In genomic region chr7:158760936-158761335, GRCh38 we compare ENCODE assay signal across 1 cellular context.
TF ChIP-seq lines count a peak whose summit lies in the region.

No MANE protein-coding gene starts in this region.

TF ChIP-seq in GM23338, 12 proteins besides CTCF, POLR2A, EP300 and RAD21 (continued from another document):
- no peak for TF ChIP-seq REST (IDR thresholded peaks at IDR 0.05; ENCODE audit: unreplicated experiment)
- no peak for TF ChIP-seq ZNF462 (CRISPR knock-in tag; IDR thresholded peaks at IDR 0.05)
- no peak for TF ChIP-seq NANOG (IDR thresholded peaks at IDR 0.05; ENCODE audit: borderline replicate concordance)
- TF ChIP-seq ZNF331 (CRISPR knock-in tag; IDR thresholded peaks at IDR 0.05; ENCODE audit: low read depth) = no peak
- TF ChIP-seq EZH2phosphoT487 (IDR thresholded peaks at IDR 0.05; ENCODE audit: unreplicated experiment) = no peak
- no peak for TF ChIP-seq POLR2AphosphoS5 (IDR thresholded peaks at IDR 0.05; ENCODE audit: low read depth)
- no peak for TF ChIP-seq CREB1 (CRISPR knock-in tag; IDR thresholded peaks at IDR 0.05; ENCODE audit: low read depth)
